Comparison of ENCODE assay signal across 23 cellular contexts in the genomic region with DNA sequence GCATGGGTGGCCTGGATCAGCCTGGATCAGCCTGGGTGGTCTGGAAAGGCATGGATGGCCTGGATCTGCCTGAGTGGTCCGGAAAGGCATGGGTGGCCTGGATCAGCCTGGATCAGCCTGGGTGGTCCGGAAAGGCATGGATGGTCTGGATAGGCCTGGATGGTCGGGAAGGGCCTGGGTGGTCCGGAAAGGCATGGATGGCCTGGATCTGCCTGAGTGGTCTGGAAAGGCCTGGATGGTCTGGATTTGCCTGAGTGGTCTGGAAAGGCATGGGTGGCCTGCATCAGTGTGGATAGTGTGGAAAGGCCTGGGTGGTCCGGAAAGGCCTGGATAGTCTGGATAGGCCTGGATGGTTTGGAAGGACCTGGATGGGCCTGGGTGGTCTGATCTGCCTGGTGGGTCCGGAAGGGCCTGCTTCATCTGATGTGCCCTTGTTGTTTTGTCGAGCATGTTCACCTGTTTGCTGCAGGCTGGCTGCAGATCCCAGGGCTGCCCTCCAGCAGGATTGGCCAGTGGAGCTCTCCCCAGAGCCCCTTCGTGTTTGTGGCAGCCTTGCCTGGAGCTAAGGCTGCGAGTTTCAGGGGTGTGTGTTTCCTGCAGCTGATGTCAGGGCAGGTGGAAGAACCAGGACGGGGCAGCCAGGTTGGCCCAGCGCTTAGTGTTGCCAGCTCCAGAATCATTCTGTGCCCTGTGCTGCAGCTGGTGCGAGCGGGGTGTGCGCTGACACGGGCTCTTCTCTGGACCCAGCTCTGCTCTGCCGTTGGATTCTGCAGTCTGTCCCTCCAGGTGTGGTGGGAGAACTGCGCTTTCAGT. TPM values are rescaled to one million over a fixed set of nuclear protein-coding genes. Genes with fewer than 3 reads are reported as not detected.
"Had no signal": no experiment of that assay in that cellular context is flagged by ENCODE, and none has a peak within 500 bp of the region (broad histone marks: within the 10 kb centered on the region; RNA-seq: fewer than 3 reads in every experiment).

No MANE protein-coding gene starts in this region.

- H3K36me3 Mint-ChIP-seq: natural killer cell treated with Interleukin-12 subunit alpha and Interleukin-12 subunit beta and Interleukin-15 and Interleukin-18, amount 100 ng/mL, for 72 hours had no signal

- H3K27me3 ChIP-seq: hepatocyte, sigmoid colon, transverse colon, uterus had no signal

- H3K4me3 Mint-ChIP-seq: activated naive CD4-positive, alpha-beta T cell treated with anti-CD3 and anti-CD28 coated beads for 36 hours; activated T-cell treated with anti-CD3 and anti-CD28 coated beads, Interleukin-2, amount 50 U/mL, for 4 hours; memory B cell; natural killer cell treated with Interleukin-12 subunit alpha and Interleukin-12 subunit beta and Interleukin-15 and Interleukin-18, amount 100 ng/mL, for 72 hours; stimulated activated memory B cell treated with anti-CD40 and anti-IgM and Interleukin-4, amounts not matched to agents 10 μg/mL and 1 μg/mL and 100 μg/mL, for 72 hours; T-cell; T-helper 2 cell treated with Interferon-gamma antibody and Interleukin-4, amounts not matched to agents 5 μg/mL and 100 μg/mL, for 36 hours had no signal

- H3K4me1 ChIP-seq: sigmoid colon, transverse colon, uterus had no signal

- H3K9me3 Mint-ChIP-seq: activated naive CD4-positive, alpha-beta T cell treated with anti-CD3 and anti-CD28 coated beads for 36 hours; activated T-cell treated with anti-CD3 and anti-CD28 coated beads, Interleukin-2, amount 50 U/mL, for 4 hours; natural killer cell treated with Interleukin-12 subunit alpha and Interleukin-12 subunit beta and Interleukin-15 and Interleukin-18, amount 100 ng/mL, for 72 hours; stimulated activated memory B cell treated with anti-CD40 and anti-IgM and Interleukin-4, amounts not matched to agents 10 μg/mL and 1 μg/mL and 100 μg/mL, for 72 hours; T-cell; T-helper 2 cell treated with Interferon-gamma antibody and Interleukin-4, amounts not matched to agents 5 μg/mL and 100 μg/mL, for 36 hours had no signal

- H3K9me3 ChIP-seq: sigmoid colon, transverse colon, uterus had no signal

- H3K4me2 ChIP-seq: hepatocyte, smooth muscle cell had no signal

- H3K36me3 ChIP-seq: uterus had no signal

- H3K27ac ChIP-seq: hepatocyte, sigmoid colon, transverse colon, uterus, VCaP had no signal

- H3K27ac Mint-ChIP-seq: activated naive CD4-positive, alpha-beta T cell treated with anti-CD3 and anti-CD28 coated beads for 36 hours; memory B cell; natural killer cell treated with Interleukin-12 subunit alpha and Interleukin-12 subunit beta and Interleukin-15 and Interleukin-18, amount 100 ng/mL, for 72 hours; stimulated activated memory B cell treated with anti-CD40 and anti-IgM and Interleukin-4, amounts not matched to agents 10 μg/mL and 1 μg/mL and 100 μg/mL, for 72 hours; T-cell; T-helper 2 cell treated with Interferon-gamma antibody and Interleukin-4, amounts not matched to agents 5 μg/mL and 100 μg/mL, for 36 hours had no signal

- H3K79me2 ChIP-seq: hepatocyte had no signal

- DNase-seq: activated CD4-positive, alpha-beta T cell treated with anti-CD3 and anti-CD28 coated beads, Interleukin-2, amount 50 U/mL, for 1 hour; activated CD8-positive, alpha-beta memory T cell treated with anti-CD3 and anti-CD28 coated beads for 24 hours; activated CD8-positive, alpha-beta memory T cell treated with anti-CD3 and anti-CD28 coated beads, Interleukin-2, amount 50 U/mL, for 48 hours; activated effector memory CD4-positive, alpha-beta T cell treated with Interleukin-2 at 50 U/mL for 16 hours; activated naive CD4-positive, alpha-beta T cell treated with anti-CD3 and anti-CD28 coated beads for 36 hours; activated T-cell treated with anti-CD3 and anti-CD28 coated beads, Interleukin-2, amount 50 U/mL, for 4 hours; effector CD4-positive, alpha-beta T cell; foreskin melanocyte; occipital lobe; sigmoid colon; stimulated activated CD4-positive, alpha-beta T cell treated with anti-CD3 and anti-CD28 coated beads, Interleukin-15, amount 100 ng/mL, for 24 hours; T-cell; transverse colon; uterus had no signal

- H2AFZ ChIP-seq: hepatocyte had no signal

- ATAC-seq: activated CD4-positive, CD25-positive, alpha-beta regulatory T cell treated with anti-CD3 and anti-CD28 coated beads, Interleukin-2, amount 50 U/mL, for 24 hours; activated T-cell treated with anti-CD3 and anti-CD28 coated beads, Interleukin-2, amount 50 U/mL, for 4 hours; esophagus mucosa; stimulated activated memory B cell treated with anti-CD40 and anti-IgM and Interleukin-4, amounts not matched to agents 10 μg/mL and 1 μg/mL and 100 μg/mL, for 72 hours; T-cell had no signal

- H3K27me3 Mint-ChIP-seq: memory B cell; natural killer cell treated with Interleukin-12 subunit alpha and Interleukin-12 subunit beta and Interleukin-15 and Interleukin-18, amount 100 ng/mL, for 72 hours; stimulated activated memory B cell treated with anti-CD40 and anti-IgM and Interleukin-4, amounts not matched to agents 10 μg/mL and 1 μg/mL and 100 μg/mL, for 72 hours; T-cell had no signal

- H3K4me3 ChIP-seq: hepatocyte, sigmoid colon, smooth muscle cell, transverse colon, uterus had no signal

RNA-seq across cellular contexts. Expression of gene TEX22, which starts 19.3 kb away (rescaled TPM):
- total RNA-seq: hepatocyte, sigmoid colon had no signal
